In the genomic region with DNA sequence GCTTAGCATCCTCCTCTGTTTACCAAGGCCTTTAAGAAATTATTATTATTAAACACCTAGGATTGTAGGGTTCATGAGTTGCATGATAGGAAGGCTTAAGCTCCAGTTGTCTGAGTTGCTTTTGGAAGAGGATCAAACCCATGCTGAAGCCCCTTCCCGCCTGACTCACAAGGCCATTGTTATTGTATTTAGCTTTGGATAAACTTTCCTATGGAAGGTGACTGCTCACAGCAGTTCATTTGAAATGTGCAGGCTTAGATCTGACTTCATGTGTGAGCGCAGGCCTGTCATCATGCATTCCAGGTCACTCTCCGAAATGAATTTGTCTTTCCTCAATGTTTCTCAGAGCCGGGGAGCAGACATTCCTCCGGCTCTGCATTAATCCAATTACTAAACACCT, we compare ENCODE assay signal across 28 cellular contexts.
"Had no signal": no experiment of that assay in that cellular context is flagged by ENCODE, and none has a peak within 500 bp of the region (broad histone marks: within the 10 kb centered on the region; RNA-seq: fewer than 3 reads in every experiment).

No MANE protein-coding gene starts in this region.

- H3K4me1 Mint-ChIP-seq: immature natural killer cell; stimulated activated naive CD8-positive, alpha-beta T cell treated with anti-CD3 and anti-CD28 coated beads, Interleukin-15, amount 100 ng/mL, for 72 hours had no signal

- H3K36me3 Mint-ChIP-seq: immature natural killer cell; naive thymus-derived CD8-positive, alpha-beta T cell had no signal

- FAIRE-seq: endothelial cell of umbilical vein, frontal cortex, keratinocyte, pancreas had no signal

- H3K27me3 ChIP-seq: esophagus muscularis mucosa, pancreas, right atrium auricular region, suprapubic skin, transverse colon, upper lobe of right lung, uterus had no signal

- H3K27me3 Mint-ChIP-seq: stimulated activated naive CD8-positive, alpha-beta T cell treated with anti-CD3 and anti-CD28 coated beads, Interleukin-15, amount 100 ng/mL, for 72 hours had no signal

- H3K4me1 ChIP-seq: right atrium auricular region, transverse colon, upper lobe of right lung, uterus had no signal

- H3K27ac Mint-ChIP-seq: immature natural killer cell; naive thymus-derived CD8-positive, alpha-beta T cell; stimulated activated naive CD8-positive, alpha-beta T cell treated with anti-CD3 and anti-CD28 coated beads, Interleukin-15, amount 100 ng/mL, for 72 hours had no signal

- H3K27ac ChIP-seq: coronary artery, esophagus muscularis mucosa, lower lobe of right lung, pancreas, right atrium auricular region, suprapubic skin, transverse colon, upper lobe of right lung, uterus had no signal

- H3K4me3 Mint-ChIP-seq: immature natural killer cell; naive thymus-derived CD8-positive, alpha-beta T cell; nephron progenitor cell; stimulated activated naive CD8-positive, alpha-beta T cell treated with anti-CD3 and anti-CD28 coated beads, Interleukin-15, amount 100 ng/mL, for 72 hours had no signal

- H3K4me3 ChIP-seq: coronary artery, esophagus muscularis mucosa, lower lobe of right lung, pancreas, right atrium auricular region, smooth muscle cell, suprapubic skin, transverse colon, upper lobe of right lung, uterus had no signal

- ATAC-seq: left ventricle myocardium superior; lower lobe of right lung; naive thymus-derived CD8-positive, alpha-beta T cell; sciatic nerve; stimulated activated naive CD8-positive, alpha-beta T cell treated with anti-CD3 and anti-CD28 coated beads, Interleukin-15, amount 100 ng/mL, for 72 hours; upper lobe of right lung had no signal

- DNase-seq: dermis blood vessel endothelial cell; effector memory CD4-positive, alpha-beta T cell; hypothalamus; immature natural killer cell; left ventricle myocardium superior; lower lobe of right lung; naive thymus-derived CD8-positive, alpha-beta T cell; nephron progenitor cell; occipital lobe; pancreas; stimulated activated CD4-positive, alpha-beta T cell treated with anti-CD3 and anti-CD28 coated beads, Interleukin-12 subunit alpha, Interleukin-12 subunit beta, amount 100 ng/mL, for 4 hours; stimulated activated CD4-positive, alpha-beta T cell treated with anti-CD3 and anti-CD28 coated beads, Interleukin-1b, Interleukin-23, amount 100 ng/mL, for 48 hours; stimulated activated CD4-positive, alpha-beta T cell treated with anti-CD3 and anti-CD28 coated beads, Interleukin-4, amount 100 ng/mL, for 1 hour; stimulated activated CD8-positive, alpha-beta memory T cell treated with anti-CD3 and anti-CD28 coated beads, Interleukin-4, amount 100 ng/mL, for 48 hours; stimulated activated naive CD4-positive, alpha-beta T cell; stimulated activated naive CD8-positive, alpha-beta T cell treated with anti-CD3 and anti-CD28 coated beads, Interleukin-15, amount 100 ng/mL, for 72 hours; transverse colon; upper lobe of right lung; uterus had no signal

- H3K9me3 ChIP-seq: esophagus muscularis mucosa, lower lobe of right lung, pancreas, right atrium auricular region, suprapubic skin, transverse colon, upper lobe of right lung, uterus had no signal

- H3K36me3 ChIP-seq: esophagus muscularis mucosa, lower lobe of right lung, pancreas, right atrium auricular region, suprapubic skin, transverse colon, upper lobe of right lung, uterus had no signal

- H3K4me2 ChIP-seq: smooth muscle cell had no signal

- H3K9me3 Mint-ChIP-seq: naive thymus-derived CD8-positive, alpha-beta T cell; nephron progenitor cell; stimulated activated naive CD8-positive, alpha-beta T cell treated with anti-CD3 and anti-CD28 coated beads, Interleukin-15, amount 100 ng/mL, for 72 hours had no signal
